Comparison of ENCODE assay signal across 8 cellular contexts in the genomic region with DNA sequence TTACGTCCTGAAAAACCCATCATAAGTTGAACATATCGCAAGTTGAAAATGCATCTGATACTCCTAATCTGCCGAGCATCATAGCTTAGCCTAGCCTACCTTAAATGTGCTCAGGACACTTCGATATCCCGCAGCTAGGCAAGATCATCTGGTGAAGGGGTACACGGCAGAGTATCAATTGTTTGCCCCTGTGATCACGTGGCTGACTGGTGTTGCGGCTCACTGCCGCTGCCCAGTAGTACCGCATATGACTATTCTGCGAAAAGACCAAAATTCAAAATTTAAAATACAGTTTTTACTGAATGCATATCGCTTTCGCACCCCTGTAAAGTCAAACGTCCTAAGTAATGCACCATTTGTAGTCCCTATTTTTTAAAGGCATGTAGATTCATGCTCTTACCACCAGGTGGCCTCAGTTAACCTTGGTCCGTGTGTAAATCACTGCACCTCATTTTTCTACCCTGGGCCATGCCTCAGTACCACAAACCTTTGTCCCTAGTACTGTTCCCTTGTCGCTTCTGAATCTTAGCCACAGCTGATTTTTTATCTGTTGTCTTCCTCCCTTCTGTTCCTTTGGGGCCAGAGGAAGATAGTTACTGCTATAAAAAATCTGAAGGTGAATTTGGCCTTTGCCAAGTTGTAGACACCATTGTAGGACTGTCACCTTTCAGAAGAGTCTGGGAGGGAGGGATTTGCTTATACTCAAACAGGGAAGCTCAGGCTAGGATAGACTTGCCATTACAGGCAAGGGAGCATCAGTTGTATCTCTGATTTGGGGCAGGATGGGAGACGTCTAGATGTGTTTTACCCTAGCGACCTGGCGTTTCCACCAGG. TPM values are rescaled to one million over a fixed set of nuclear protein-coding genes. Genes with fewer than 3 reads are reported as not detected.
DNase-seq lines count a peak whose midpoint lies in the region; ATAC-seq and TF ChIP-seq lines count a peak whose summit lies in the region.

No MANE protein-coding gene starts in this region.

- H3K4me3 ChIP-seq in choroid plexus epithelial cell (ENCODE audit: low read depth, low read length) = no peak overlapping the region

- no peaks in the 10 kb centered on the region for H3K9me3 Mint-ChIP-seq in HFFc6
- H3K9me3 Mint-ChIP-seq in stimulated activated effector memory CD8-positive, alpha-beta T cell treated with anti-CD3 and anti-CD28 coated beads, Interleukin-12 subunit alpha, Interleukin-12 subunit beta, amount 100 ng/mL, for 72 hours = no peaks in the 10 kb centered on the region

- H3K27me3 Mint-ChIP-seq in HFFc6 (ENCODE audit: insufficient read depth) = no peaks in the 10 kb centered on the region

- H3K36me3 Mint-ChIP-seq in HFFc6 (ENCODE audit: low read depth) = no peaks in the 10 kb centered on the region
- H3K36me3 Mint-ChIP-seq in stimulated activated effector memory CD8-positive, alpha-beta T cell treated with anti-CD3 and anti-CD28 coated beads, Interleukin-12 subunit alpha, Interleukin-12 subunit beta, amount 100 ng/mL, for 72 hours = peaks cover 32% of the 10 kb centered on the region

- 0 out of 2 replicates have a peak overlapping the region, but pooled peaks have one; percentile 26 for H3K4me3 Mint-ChIP-seq in HFFc6
- no peak overlapping the region for H3K4me3 Mint-ChIP-seq in stimulated activated effector memory CD8-positive, alpha-beta T cell treated with anti-CD3 and anti-CD28 coated beads, Interleukin-12 subunit alpha, Interleukin-12 subunit beta, amount 100 ng/mL, for 72 hours

- intact Hi-C loops in left colon (cut with DNase I, micrococcal nuclease) = loop anchor here in 1 of 2 donors (5.0 kb wide), 1 partner anchor 131 kb away; no protein-coding TSS in a partner anchor

- peaks cover 12% of the 10 kb centered on the region for H3K4me1 Mint-ChIP-seq in HFFc6 (ENCODE audit: low read depth)
- H3K4me1 Mint-ChIP-seq in stimulated activated effector memory CD8-positive, alpha-beta T cell treated with anti-CD3 and anti-CD28 coated beads, Interleukin-12 subunit alpha, Interleukin-12 subunit beta, amount 100 ng/mL, for 72 hours = no peaks in the 10 kb centered on the region

- ATAC-seq in left colon (peak; percentile 86), HG03097 (IDR thresholded peaks at IDR 0.05; ENCODE audit: low FRiP score, unreplicated experiment) (no peak), GM18520 (IDR thresholded peaks at IDR 0.05; ENCODE audit: unreplicated experiment) (no peak)
- ATAC-seq in stimulated activated effector memory CD8-positive, alpha-beta T cell treated with anti-CD3 and anti-CD28 coated beads, Interleukin-12 subunit alpha, Interleukin-12 subunit beta, amount 100 ng/mL, for 72 hours = peak; percentile 60

- peak; percentile 96 for TF ChIP-seq CTCF in HFFc6 (IDR thresholded peaks at IDR 0.05)
- TF ChIP-seq CTCF in choroid plexus epithelial cell (conservative IDR thresholded peaks at IDR 0.05; ENCODE audit: low read depth, low read length) = peak; percentile 83

- H3K27ac Mint-ChIP-seq in HFFc6 = no peak overlapping the region
- H3K27ac Mint-ChIP-seq in stimulated activated effector memory CD8-positive, alpha-beta T cell treated with anti-CD3 and anti-CD28 coated beads, Interleukin-12 subunit alpha, Interleukin-12 subunit beta, amount 100 ng/mL, for 72 hours = no peak overlapping the region

- DNase-seq in DMS53 (lab: John Stamatoyannopoulos, UW) (peak; percentile 64), HFFc6 (peak; percentile 43), RKO (ENCODE audit: low spot score) (peak; percentile 71), choroid plexus epithelial cell (ENCODE audit: low read depth) (peak; percentile 88), left colon (no peak)
- DNase-seq in stimulated activated effector memory CD8-positive, alpha-beta T cell treated with anti-CD3 and anti-CD28 coated beads, Interleukin-12 subunit alpha, Interleukin-12 subunit beta, amount 100 ng/mL, for 72 hours (ENCODE audit: low spot score in 2 of 2) = peak in 1 of 2 donors; percentile 57

RNA-seq across cellular contexts. Expression of a gene that starts 34.4 kb away (rescaled TPM):
- 10 to 100 TPM; 24.6 to 33.9 (median 30.5) TPM for total RNA-seq in HFFc6 (2021; fragmentation: NEBNext Ultra II Directional; extraction: Animal tissue kit (Norgen Biotek cat#: 25700))
- 100 to 1,000 TPM in 1 of 2 donors, 10 to 100 TPM in 1; 83.3 to 102 TPM for total RNA-seq in left colon

RNA-seq across cellular contexts. Expression of a gene that starts 41.8 kb away (rescaled TPM):
- 10 to 100 TPM; 52.3 to 59.3 (median 55.2) TPM for total RNA-seq in HFFc6 (2021; fragmentation: NEBNext Ultra II Directional; extraction: Animal tissue kit (Norgen Biotek cat#: 25700))
- 10 to 100 TPM; 35.2 to 37.4 TPM for total RNA-seq in left colon

Comparison
In these comparisons a context has a peak if more than half of its experiments do, and no peak if none do; other contexts are left out.
1. DNase-seq: peak in DMS53 (single experiment), HFFc6 (single experiment), RKO (single experiment) and choroid plexus epithelial cell (single experiment); none in left colon (0 of 2).
2. ATAC-seq: peak in left colon (single experiment) and stimulated activated effector memory CD8-positive, alpha-beta T cell treated with anti-CD3 and anti-CD28 coated beads, Interleukin-12 subunit alpha, Interleukin-12 subunit beta, amount 100 ng/mL, for 72 hours (single experiment); none in HG03097 (single experiment) and GM18520 (single experiment).